26 cellular contexts compared by ENCODE assay signal in the genomic region with DNA sequence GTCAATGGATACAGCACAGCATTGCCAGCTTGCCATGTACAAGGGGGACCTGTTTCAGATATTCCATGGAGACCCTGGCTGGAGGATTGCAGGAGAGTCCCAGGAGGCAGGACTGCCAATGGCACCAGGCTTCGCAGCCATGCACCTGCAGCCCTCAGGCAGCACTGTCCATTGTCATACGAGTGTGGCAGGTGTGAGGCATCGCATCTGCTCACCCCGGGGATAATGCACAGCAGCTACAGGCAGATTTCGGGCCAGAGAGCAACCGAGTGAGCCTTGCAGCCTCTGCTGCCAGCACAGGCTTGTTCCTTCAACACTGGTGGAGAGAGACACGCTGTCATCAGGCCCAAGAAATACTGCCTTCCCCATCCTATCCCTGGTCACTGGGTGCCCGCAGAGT.
DNase-seq lines count a peak whose midpoint lies in the region; ATAC-seq, FAIRE-seq and TF ChIP-seq lines count a peak whose summit lies in the region.
"Had no signal": no experiment of that assay in that cellular context is flagged by ENCODE, and none has a peak within 500 bp of the region (broad histone marks: within the 10 kb centered on the region; RNA-seq: fewer than 3 reads in every experiment).

No MANE protein-coding gene starts in this region.

- no peak for ATAC-seq in GM21526 (IDR thresholded peaks at IDR 0.05; ENCODE audit: low FRiP score, unreplicated experiment)
- ATAC-seq: activated CD4-positive, alpha-beta T cell treated with anti-CD3 and anti-CD28 coated beads for 36 hours; left cardiac atrium; Panc1; stimulated activated naive B cell treated with anti-CD40 and anti-IgM and Interleukin-4, amounts not matched to agents 10 μg/mL and 1 μg/mL and 100 μg/mL, for 72 hours; upper lobe of right lung had no signal

- no peak overlapping the region for H2BK5ac ChIP-seq in H1 (ENCODE audit: low read depth, low read length)

- H3K9ac ChIP-seq in H1 (replicated peaks in 1 of 4; ENCODE audit: extremely low read depth in 1 of 4, low read depth in 3 of 4, low read length in 3 of 4) = no peak overlapping the region

- FAIRE-seq in H1 (lab: Jason Lieb, UNC) = no peak
- FAIRE-seq: A204.1, HTR-8/SVneo had no signal

- H3K4me1 ChIP-seq in H1 (replicated peaks in 1 of 4; ENCODE audit: control insufficient read depth in 3 of 4, insufficient read depth in 4 of 4, low read length in 3 of 4) = peaks cover 0 to 2% (median 1%) of the 10 kb centered on the region in 4 experiments; a peak in 2 of 7 replicates
- H3K4me1 ChIP-seq: suprapubic skin, upper lobe of right lung had no signal

- no peak overlapping the region for H4K5ac ChIP-seq in H1 (ENCODE audit: insufficient read length, low read depth, low read length)

- 0 out of 2 replicates have a peak overlapping the region, but pooled peaks have one; percentile 72 for H2AK5ac ChIP-seq in H1 (ENCODE audit: low read depth, low read length)

- H2AFZ ChIP-seq in H1 (ENCODE audit: low read length) = no peak overlapping the region

- no peak overlapping the region for H3K23ac ChIP-seq in H1 (ENCODE audit: insufficient read length)

- no peak for TF ChIP-seq EP300 in H1 (IDR thresholded peaks at IDR 0.05; ENCODE audit: borderline replicate concordance in 1 of 2, low read depth in 2 of 2, low read length in 2 of 2)

- H3K27me3 ChIP-seq in H1 (replicated peaks in 1 of 4; ENCODE audit: control insufficient read depth in 3 of 4, extremely low read depth in 1 of 4, insufficient read depth in 3 of 4, low read length in 3 of 4) = no peaks in the 10 kb centered on the region
- H3K27me3 ChIP-seq: ovary, suprapubic skin, upper lobe of right lung had no signal

- H2BK15ac ChIP-seq in H1 (ENCODE audit: low read length) = no peak overlapping the region

- TF ChIP-seq CTCF in H1 (IDR thresholded peaks at IDR 0.05; ENCODE audit: control extremely low read depth in 1 of 3, insufficient read depth in 1 of 3, low read depth in 1 of 3, low read length in 3 of 3) = no peak
- no peak for TF ChIP-seq CTCF in GM10266 (IDR thresholded peaks at IDR 0.05; ENCODE audit: control insufficient read depth, insufficient read depth, low read depth, missing control alignments)

- H4K91ac ChIP-seq in H1 (replicated peaks; ENCODE audit: insufficient read length, low read length) = no peak overlapping the region

- no peak overlapping the region for H3K56ac ChIP-seq in H1 (replicated peaks; ENCODE audit: insufficient read length, low read depth, low read length)

- TF ChIP-seq RAD21 in H1 (IDR thresholded peaks at IDR 0.05 in 1 of 2, conservative IDR thresholded peaks at IDR 0.05 in 1 of 2; ENCODE audit: low read depth in 2 of 2, low read length in 2 of 2) = no peak

- H3K79me2 ChIP-seq in H1 (ENCODE audit: control insufficient read depth in 1 of 2, insufficient read depth in 2 of 2, low read length in 2 of 2) = no peaks in the 10 kb centered on the region

- H3K4me2 ChIP-seq in H1 (ENCODE audit: insufficient read depth in 1 of 2, low read depth in 2 of 2, low read length in 2 of 2) = no peak overlapping the region

- no peak for TF ChIP-seq POLR2A in H1 (IDR thresholded peaks at IDR 0.05; ENCODE audit: control extremely low read depth in 1 of 2, low read depth in 2 of 2, low read length in 2 of 2)

- no peak overlapping the region for H2BK12ac ChIP-seq in H1 (ENCODE audit: low read depth, low read length)

- H4K20me1 ChIP-seq in H1 (replicated peaks in 1 of 2; ENCODE audit: control insufficient read depth in 1 of 2, insufficient read depth in 2 of 2, low read length in 2 of 2) = no peaks in the 10 kb centered on the region

- 96% methylated on average over 6 of the region's 8 CpGs; no CpG with 5 or more reads in 1 of the 2 experiments for WGBS in H1 (ENCODE audit: extremely low coverage in 1 of 2, insufficient coverage in 1 of 2, insufficient read length in 1 of 2, insufficient replicate concordance in 2 of 2, low coverage in 1 of 2, low lambda C conversion rate in 2 of 2, missing lambda C conversion rate in 1 of 2), 2 experiments

- no peak overlapping the region for H3K18ac ChIP-seq in H1 (ENCODE audit: extremely low read depth, low read length)

- H2BK120ac ChIP-seq in H1 (replicated peaks; ENCODE audit: low read depth, low read length) = no peak overlapping the region

- no peak overlapping the region for H2BK20ac ChIP-seq in H1 (ENCODE audit: low read length)

- POLR2A ChIA-PET in H1 (lab: Charles Lee; ENCODE audit: partially characterized antibody) = no interaction called here

- no peaks in the 10 kb centered on the region for H3K9me3 ChIP-seq in H1 (ENCODE audit: insufficient read depth in 2 of 2, low read depth in 1 of 2, low read length in 1 of 2)
- H3K9me3 ChIP-seq: ovary, upper lobe of right lung had no signal

- no peaks in the 10 kb centered on the region for H3K23me2 ChIP-seq in H1 (ENCODE audit: low read depth, low read length)

- CTCF ChIA-PET in H1 (lab: Charles Lee; ENCODE audit: partially characterized antibody) = interaction anchor here (2.4 kb wide), 1 partner anchor 52 kb away, joined by 11 read pairs; no protein-coding TSS in a partner anchor

- no peak overlapping the region for H3K14ac ChIP-seq in H1 (ENCODE audit: insufficient read length)

- no peak overlapping the region for H3K4me3 ChIP-seq in H1 (ENCODE audit: extremely low read depth in 1 of 4, insufficient read depth in 2 of 4, low read depth in 3 of 4, low read length in 4 of 4)
- H3K4me3 ChIP-seq: ovary, suprapubic skin, upper lobe of right lung had no signal

- no peaks in the 10 kb centered on the region for H3K79me1 ChIP-seq in H1 (ENCODE audit: low read depth, low read length)

- no peaks in the 10 kb centered on the region for H3K36me3 ChIP-seq in H1 (ENCODE audit: control insufficient read depth in 2 of 4, insufficient read depth in 4 of 4, low read length in 3 of 4)
- H3K36me3 ChIP-seq: ovary, suprapubic skin, upper lobe of right lung had no signal

- H3K27ac ChIP-seq in H1 (ENCODE audit: low read depth, low read length) = no peak overlapping the region
- H3K27ac ChIP-seq: ovary, suprapubic skin, upper lobe of right lung, VCaP had no signal

- peak; percentile 72 for DNase-seq in NCI-H748 (lab: John Stamatoyannopoulos, UW; ENCODE audit: unreplicated experiment)
- no peak for DNase-seq in NCI-H748 treated with DMSO at 0.1 percent for 48 hours (lab: John Stamatoyannopoulos, UW)
- DNase-seq in NCI-H2107 (lab: John Stamatoyannopoulos, UW) = peak; percentile 59
- no peak for DNase-seq in H1 (ENCODE audit: low read depth in 1 of 2, low spot score in 2 of 2)
- no peak for DNase-seq in retina
- DNase-seq in GM10266 (ENCODE audit: extremely low spot score) = no peak
- DNase-seq in COLO829 (ENCODE audit: low spot score) = no peak
- DNase-seq: activated CD4-positive, alpha-beta T cell treated with anti-CD3 and anti-CD28 coated beads for 36 hours; CD4-positive, CD25-positive, alpha-beta regulatory T cell; GOT3; immature natural killer cell; left cardiac atrium; NCI-H2171; NCI-H510A treated with DMSO at 0.1 percent for 48 hours; nephron progenitor cell; ovary; SHP77; stimulated activated naive B cell treated with anti-CD40 and anti-IgM and Interleukin-4, amounts not matched to agents 10 μg/mL and 1 μg/mL and 100 μg/mL, for 72 hours; SW 1271; upper lobe of right lung had no signal

- no peak overlapping the region for H3K4ac ChIP-seq in H1 (replicated peaks; ENCODE audit: insufficient read length, low read depth, low read length)

- H4K8ac ChIP-seq in H1 (ENCODE audit: extremely low read depth, insufficient read depth, low read length) = no peak overlapping the region

TF ChIP-seq in H1, 55 proteins besides CTCF, POLR2A, EP300 and RAD21 (continues in another document):
- TF ChIP-seq SIX5 (IDR thresholded peaks at IDR 0.05; ENCODE audit: low read depth, low read length) (no peak), CHD2 (IDR thresholded peaks at IDR 0.05; ENCODE audit: low read length) (no peak), GTF2F1 (IDR thresholded peaks at IDR 0.05; ENCODE audit: borderline replicate concordance, low read depth, low read length) (no peak), ASH2L (IDR thresholded peaks at IDR 0.05; ENCODE audit: low read length) (no peak), ZNF274 (IDR thresholded peaks at IDR 0.05; ENCODE audit: borderline replicate concordance, extremely low read depth, low read length) (no peak), CTBP2 (IDR thresholded peaks at IDR 0.05; ENCODE audit: borderline replicate concordance, insufficient read depth, insufficient read length, low read length) (no peak), SP2 (IDR thresholded peaks at IDR 0.05; ENCODE audit: low read length) (no peak), POU5F1 (IDR thresholded peaks at IDR 0.05; ENCODE audit: low read depth, low read length) (no peak), HDAC6 (IDR thresholded peaks at IDR 0.05; ENCODE audit: low read depth, low read length) (no peak), KDM4A (IDR thresholded peaks at IDR 0.05; ENCODE audit: low read depth, low read length, severe bottlenecking) (no peak)

Comparison
In these comparisons a context has a peak if more than half of its experiments do, and no peak if none do; other contexts are left out.
1. DNase-seq: peak in NCI-H748 (single experiment) and NCI-H2107 (single experiment); none in NCI-H748 treated with DMSO at 0.1 percent for 48 hours (single experiment), H1 (0 of 2), retina (single experiment), GM10266 (single experiment) and COLO829 (single experiment).